In genomic region chr22:29520851-29521250, GRCh38 we compare ENCODE assay signal across 12 cellular contexts. TPM values are rescaled to one million over a fixed set of nuclear protein-coding genes. Genes with fewer than 3 reads are reported as not detected.
DNase-seq lines count a peak whose midpoint lies in the region; ATAC-seq and TF ChIP-seq lines count a peak whose summit lies in the region.
"Had no signal": no experiment of that assay in that cellular context is flagged by ENCODE, and none has a peak within 500 bp of the region (broad histone marks: within the 10 kb centered on the region; RNA-seq: fewer than 3 reads in every experiment).

No MANE protein-coding gene starts in this region.

- CTCF ChIA-PET in AG04450 (lab: Charles Lee), result interaction anchor here (0.7 kb wide), 1 partner anchor 33 kb away, joined by 4 read pairs; the partner anchor contains the start of gene THOC5

- H3K27ac ChIP-seq in AG04450 (ENCODE audit: low read depth, low read length), result peak overlapping the region; percentile 49

- H3K36me3 Mint-ChIP-seq in activated T-helper 17 cell treated with anti-CD3 and anti-CD28 coated beads, Interleukin-2, amount 50 U/mL, for 72 hours (ENCODE audit: low read depth), result peaks cover 100% of the 10 kb centered on the region
- peaks cover 52% of the 10 kb centered on the region for H3K36me3 Mint-ChIP-seq in activated T-cell treated with anti-CD3 and anti-CD28 coated beads, Interleukin-2, amount 50 U/mL, for 4 hours (ENCODE audit: insufficient read depth)

- DNase-seq in AG04450 (ENCODE audit: low read depth, low spot score) (peak; percentile 56), HFF-Myc (ENCODE audit: extremely low read depth, low read depth) (peak; percentile 6), amniotic stem cell (lab: John Stamatoyannopoulos, UW) (peak; percentile 71), hepatic stellate cell (ENCODE audit: low spot score) (peak; percentile 43), NK-92 (lab: John Stamatoyannopoulos, UW; ENCODE audit: unreplicated experiment) (no peak), cortex of kidney (lab: John Stamatoyannopoulos, UW) (no peak)
- DNase-seq in activated T-cell treated with anti-CD3 and anti-CD28 coated beads, Interleukin-2, amount 50 U/mL, for 4 hours, result no peak
- DNase-seq: effector memory CD8-positive, alpha-beta T cell; stimulated activated CD4-positive, alpha-beta T cell treated with anti-CD3 and anti-CD28 coated beads, Interleukin-2, amount 100 ng/mL, for 24 hours had no signal

- ATAC-seq in activated T-helper 17 cell treated with anti-CD3 and anti-CD28 coated beads, Interleukin-2, amount 50 U/mL, for 72 hours (replicated peaks), result no peak
- no peak for ATAC-seq in activated T-cell treated with anti-CD3 and anti-CD28 coated beads, Interleukin-2, amount 50 U/mL, for 4 hours
- ATAC-seq: effector memory CD8-positive, alpha-beta T cell; stimulated activated effector memory CD8-positive, alpha-beta T cell treated with anti-CD3 and anti-CD28 coated beads, Interleukin-12 subunit alpha, Interleukin-12 subunit beta, amount 100 ng/mL, for 72 hours had no signal

- TF ChIP-seq CTCF in AG04450 (IDR thresholded peaks at IDR 0.05; ENCODE audit: low read depth, low read length) (no peak), HFF-Myc (IDR thresholded peaks at IDR 0.05; ENCODE audit: low read depth, low read length, missing control alignments) (no peak)

- H3K9me3 Mint-ChIP-seq in activated T-helper 17 cell treated with anti-CD3 and anti-CD28 coated beads, Interleukin-2, amount 50 U/mL, for 72 hours, result no peaks in the 10 kb centered on the region
- H3K9me3 Mint-ChIP-seq in activated T-cell treated with anti-CD3 and anti-CD28 coated beads, Interleukin-2, amount 50 U/mL, for 4 hours, result no peaks in the 10 kb centered on the region
- H3K9me3 Mint-ChIP-seq: CD14-positive monocyte; effector memory CD8-positive, alpha-beta T cell; stimulated activated effector memory CD8-positive, alpha-beta T cell treated with anti-CD3 and anti-CD28 coated beads, Interleukin-12 subunit alpha, Interleukin-12 subunit beta, amount 100 ng/mL, for 72 hours had no signal

- POLR2A ChIA-PET in AG04450 (lab: Yijun Ruan, JAX), result interaction anchor here (0.5 to 1.3 kb wide), 3 partner anchors 21 to 1931 kb away, joined by 3 to 6 read pairs (median 4); partner anchors contain the start of gene THOC5

- no peaks in the 10 kb centered on the region for H3K9me3 ChIP-seq in AG04450 (ENCODE audit: control insufficient read depth, insufficient read depth, low read length)

- H3K27me3 ChIP-seq in AG04450 (ENCODE audit: control insufficient read depth, insufficient read depth, low read length), result no peaks in the 10 kb centered on the region

- H3K4me3 ChIP-seq in AG04450 (ENCODE audit: low read depth, low read length), result no peak overlapping the region
- no peak overlapping the region for H3K4me3 ChIP-seq in HFF-Myc (replicated peaks; ENCODE audit: low read depth, low read length)

- H3K27ac Mint-ChIP-seq in activated T-helper 17 cell treated with anti-CD3 and anti-CD28 coated beads, Interleukin-2, amount 50 U/mL, for 72 hours, result no peak overlapping the region
- H3K27ac Mint-ChIP-seq: stimulated activated effector memory CD8-positive, alpha-beta T cell treated with anti-CD3 and anti-CD28 coated beads, Interleukin-12 subunit alpha, Interleukin-12 subunit beta, amount 100 ng/mL, for 72 hours had no signal

- H3K4me3 Mint-ChIP-seq in activated T-helper 17 cell treated with anti-CD3 and anti-CD28 coated beads, Interleukin-2, amount 50 U/mL, for 72 hours, result no peak overlapping the region
- H3K4me3 Mint-ChIP-seq in activated T-cell treated with anti-CD3 and anti-CD28 coated beads, Interleukin-2, amount 50 U/mL, for 4 hours, result no peak overlapping the region
- H3K4me3 Mint-ChIP-seq: CD14-positive monocyte; effector memory CD8-positive, alpha-beta T cell; stimulated activated effector memory CD8-positive, alpha-beta T cell treated with anti-CD3 and anti-CD28 coated beads, Interleukin-12 subunit alpha, Interleukin-12 subunit beta, amount 100 ng/mL, for 72 hours had no signal

- no peaks in the 10 kb centered on the region for H3K27me3 Mint-ChIP-seq in activated T-helper 17 cell treated with anti-CD3 and anti-CD28 coated beads, Interleukin-2, amount 50 U/mL, for 72 hours
- no peaks in the 10 kb centered on the region for H3K27me3 Mint-ChIP-seq in activated T-cell treated with anti-CD3 and anti-CD28 coated beads, Interleukin-2, amount 50 U/mL, for 4 hours (ENCODE audit: low read depth)
- H3K27me3 Mint-ChIP-seq: effector memory CD8-positive, alpha-beta T cell had no signal

- no peaks in the 10 kb centered on the region for H3K4me1 Mint-ChIP-seq in activated T-helper 17 cell treated with anti-CD3 and anti-CD28 coated beads, Interleukin-2, amount 50 U/mL, for 72 hours
- no peaks in the 10 kb centered on the region for H3K4me1 Mint-ChIP-seq in activated T-cell treated with anti-CD3 and anti-CD28 coated beads, Interleukin-2, amount 50 U/mL, for 4 hours (ENCODE audit: low read depth)
- H3K4me1 Mint-ChIP-seq: CD14-positive monocyte; stimulated activated effector memory CD8-positive, alpha-beta T cell treated with anti-CD3 and anti-CD28 coated beads, Interleukin-12 subunit alpha, Interleukin-12 subunit beta, amount 100 ng/mL, for 72 hours had no signal

RNA-seq across cellular contexts. Expression of gene THOC5, which starts 32.7 kb away (rescaled TPM):
- 92.0 and 93.7 TPM in 2 replicates for polyA plus RNA-seq in AG04450 (2011; rRNA removed)
- 91.7 and 110 TPM in 2 replicates for polyA minus RNA-seq in AG04450 (2011; rRNA and poly(A)+ RNA removed)
- total RNA-seq in activated T-helper 17 cell treated with anti-CD3 and anti-CD28 coated beads, Interleukin-2, amount 50 U/mL, for 72 hours, result 10 to 100 TPM; 51.4 to 65.9 TPM
- total RNA-seq in activated T-cell treated with anti-CD3 and anti-CD28 coated beads, Interleukin-2, amount 50 U/mL, for 4 hours, result 10 to 100 TPM; 69.2 to 69.7 (median 69.5) TPM

RNA-seq across cellular contexts. Expression of gene NEFH, which starts 40.8 kb away (rescaled TPM):
- polyA plus RNA-seq in AG04450 (2011; rRNA removed), result 1.6 and 2.0 TPM in 2 replicates
- polyA minus RNA-seq in AG04450 (2011; rRNA and poly(A)+ RNA removed), result 0.69 and 0.96 TPM in 2 replicates
- total RNA-seq in activated T-helper 17 cell treated with anti-CD3 and anti-CD28 coated beads, Interleukin-2, amount 50 U/mL, for 72 hours, result 1 to 10 TPM; 1.3 to 2.9 TPM
- total RNA-seq in activated T-cell treated with anti-CD3 and anti-CD28 coated beads, Interleukin-2, amount 50 U/mL, for 4 hours, result 1 to 10 TPM; 5.8 to 8.3 (median 7.3) TPM

Comparison
In these comparisons a context has a peak if more than half of its experiments do, and no peak if none do; other contexts are left out.
1. DNase-seq: peak in AG04450 (single experiment), HFF-Myc (single experiment), amniotic stem cell (single experiment) and hepatic stellate cell (single experiment); none in NK-92 (single experiment), cortex of kidney (single experiment) and activated T-cell treated with anti-CD3 and anti-CD28 coated beads, Interleukin-2, amount 50 U/mL, for 4 hours (single experiment).